ENCODE assay signal across 7 cellular contexts in the genomic region with DNA sequence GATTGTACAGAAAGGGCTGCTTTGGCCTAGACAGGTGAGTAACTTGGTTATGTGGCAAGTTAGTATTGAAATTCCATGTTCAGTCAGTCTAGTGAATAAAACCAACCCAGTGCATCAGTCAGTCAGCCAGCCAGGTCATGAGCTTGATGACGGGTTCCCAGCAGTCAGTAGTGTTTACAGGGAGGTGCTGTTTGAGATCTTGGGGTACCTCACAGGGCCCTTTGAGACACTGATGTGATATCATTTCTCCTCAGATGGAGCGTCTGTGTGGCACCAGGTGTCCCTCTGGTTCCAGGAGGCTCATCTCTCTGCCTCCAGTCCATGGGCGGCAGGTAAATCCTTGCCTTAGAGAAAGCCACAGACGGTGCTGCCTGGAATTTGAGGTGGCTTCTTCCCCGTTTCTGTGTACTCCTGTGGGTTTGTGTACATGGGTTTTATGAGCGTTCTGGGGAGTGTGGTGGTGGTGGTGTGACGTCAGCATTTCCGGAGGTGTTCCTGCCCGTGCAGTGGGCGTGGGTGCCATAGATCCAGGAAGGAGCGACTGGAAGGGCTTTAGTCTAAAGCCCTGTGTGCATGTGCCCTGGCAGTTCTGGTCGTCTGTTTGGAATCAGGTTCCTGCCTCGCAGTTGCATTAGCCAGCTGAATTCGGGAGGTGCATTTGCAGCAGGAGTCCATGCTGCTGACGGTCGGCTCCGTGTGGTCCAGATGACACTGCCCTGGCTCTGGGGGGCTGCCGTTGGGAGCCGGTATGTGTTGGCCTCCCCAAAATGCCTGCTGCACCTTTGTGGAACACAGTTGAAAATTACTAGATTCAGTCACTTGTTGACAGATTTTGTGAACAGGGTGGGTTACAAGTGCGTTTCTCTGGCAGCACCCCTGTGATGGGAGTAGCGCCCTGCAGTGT. TPM values are rescaled to one million over a fixed set of nuclear protein-coding genes. Genes with fewer than 3 reads are reported as not detected.
DNase-seq lines count a peak whose midpoint lies in the region; ATAC-seq and TF ChIP-seq lines count a peak whose summit lies in the region.

No MANE protein-coding gene starts in this region.

- no peaks in the 10 kb centered on the region for H4K20me1 ChIP-seq in OCI-LY1 (ENCODE audit: insufficient read depth, low read length)

- H3K36me3 Mint-ChIP-seq in activated T-helper 1 cell treated with anti-CD3 and anti-CD28 coated beads, Interleukin-12 subunit alpha, Interleukin-12 subunit beta, Interleukin-2, Interleukin-4 antibody, amounts not matched to agents 30 ng/mL and 10 ng/mL and 1 ng/mL, durations not matched to agents 14 hours and 24 hours and 36 hours (ENCODE audit: low read depth): peaks cover 27% of the 10 kb centered on the region
- H3K36me3 Mint-ChIP-seq in mesothelial cell of epicardium: peaks cover 4% of the 10 kb centered on the region

- peaks cover 45% of the 10 kb centered on the region for H3K79me2 ChIP-seq in OCI-LY1 (ENCODE audit: insufficient read depth, low read length)

- peak overlapping the region; percentile 75 for H3K4me3 ChIP-seq in OCI-LY1 (ENCODE audit: low read depth, low read length, poor library complexity, severe bottlenecking)

- intact Hi-C loops in activated T-helper 1 cell treated with anti-CD3 and anti-CD28 coated beads, Interleukin-12 subunit alpha, Interleukin-12 subunit beta, Interleukin-2, Interleukin-4 antibody, amounts not matched to agents 30 ng/mL and 10 ng/mL and 1 ng/mL, durations not matched to agents 14 hours and 24 hours and 36 hours (cut with micrococcal nuclease): no loop called here
- intact Hi-C loops in head of caudate nucleus (cut with DNase I): no loop called here

- H3K9ac ChIP-seq in OCI-LY1 (ENCODE audit: low read length): peak overlapping the region; percentile 80; the same call in 1 of the 2 replicates

- H3K27me3 ChIP-seq in OCI-LY1 (ENCODE audit: insufficient read depth, low read length): no peaks in the 10 kb centered on the region

- no peak for ATAC-seq in stimulated activated naive CD8-positive, alpha-beta T cell treated with anti-CD3 and anti-CD28 coated beads, Interleukin-15, amount 100 ng/mL, for 72 hours
- no peak for ATAC-seq in omental fat pad (ENCODE audit: low FRiP score)

- TF ChIP-seq CTCF in OCI-LY1 (IDR thresholded peaks at IDR 0.05; ENCODE audit: low read length) (no peak), mesothelial cell of epicardium (IDR thresholded peaks at IDR 0.05; ENCODE audit: unreplicated experiment) (no peak), omental fat pad (IDR thresholded peaks at IDR 0.05) (no peak)

- H3K4me2 ChIP-seq in OCI-LY1 (ENCODE audit: low read length): peak overlapping the region; percentile 98

- H3F3A ChIP-seq in OCI-LY1 (ENCODE audit: insufficient read depth, low read length): no peaks in the 10 kb centered on the region

- no peak overlapping the region for H2AFZ ChIP-seq in OCI-LY1 (ENCODE audit: low read length)

- 0 out of 2 replicates have a peak, but pooled peaks cover 3% of the 10 kb centered on the region for H3K9me3 ChIP-seq in OCI-LY1 (ENCODE audit: low read length)

- peaks cover 17% of the 10 kb centered on the region for H3K36me3 ChIP-seq in OCI-LY1 (ENCODE audit: insufficient read depth, low read length)

- no peaks in the 10 kb centered on the region for H3K27me3 Mint-ChIP-seq in activated T-helper 1 cell treated with anti-CD3 and anti-CD28 coated beads, Interleukin-12 subunit alpha, Interleukin-12 subunit beta, Interleukin-2, Interleukin-4 antibody, amounts not matched to agents 30 ng/mL and 10 ng/mL and 1 ng/mL, durations not matched to agents 14 hours and 24 hours and 36 hours (ENCODE audit: insufficient read depth)
- H3K27me3 Mint-ChIP-seq in mesothelial cell of epicardium (ENCODE audit: low read depth): no peaks in the 10 kb centered on the region
- H3K27me3 Mint-ChIP-seq in stimulated activated naive CD8-positive, alpha-beta T cell treated with anti-CD3 and anti-CD28 coated beads, Interleukin-15, amount 100 ng/mL, for 72 hours: no peaks in the 10 kb centered on the region

- peaks cover 78% of the 10 kb centered on the region for H3K4me1 Mint-ChIP-seq in activated T-helper 1 cell treated with anti-CD3 and anti-CD28 coated beads, Interleukin-12 subunit alpha, Interleukin-12 subunit beta, Interleukin-2, Interleukin-4 antibody, amounts not matched to agents 30 ng/mL and 10 ng/mL and 1 ng/mL, durations not matched to agents 14 hours and 24 hours and 36 hours (ENCODE audit: low read depth)
- peaks cover 33% of the 10 kb centered on the region for H3K4me1 Mint-ChIP-seq in mesothelial cell of epicardium
- H3K4me1 Mint-ChIP-seq in stimulated activated naive CD8-positive, alpha-beta T cell treated with anti-CD3 and anti-CD28 coated beads, Interleukin-15, amount 100 ng/mL, for 72 hours: peaks cover 78% of the 10 kb centered on the region

- peak overlapping the region; percentile 84 for H3K27ac ChIP-seq in OCI-LY1 (ENCODE audit: low read depth, low read length, poor library complexity, severe bottlenecking)

- peak; percentile 68 for DNase-seq in activated T-helper 1 cell treated with anti-CD3 and anti-CD28 coated beads, Interleukin-12 subunit alpha, Interleukin-12 subunit beta, Interleukin-2, Interleukin-4 antibody, amounts not matched to agents 30 ng/mL and 10 ng/mL and 1 ng/mL, durations not matched to agents 14 hours and 24 hours and 36 hours (ENCODE audit: low spot score)
- DNase-seq in mesothelial cell of epicardium (ENCODE audit: low spot score in 2 of 2, unreplicated experiment in 2 of 2) (no peak), omental fat pad (ENCODE audit: low spot score) (no peak), head of caudate nucleus (no peak), pons (ENCODE audit: low spot score) (no peak)
- peak; percentile 29 to 52 for DNase-seq in stimulated activated naive CD8-positive, alpha-beta T cell treated with anti-CD3 and anti-CD28 coated beads, Interleukin-15, amount 100 ng/mL, for 72 hours

- H3K4me1 ChIP-seq in OCI-LY1 (ENCODE audit: insufficient read depth, low read length, severe bottlenecking): peaks cover 62% of the 10 kb centered on the region

- H3K4me3 Mint-ChIP-seq in activated T-helper 1 cell treated with anti-CD3 and anti-CD28 coated beads, Interleukin-12 subunit alpha, Interleukin-12 subunit beta, Interleukin-2, Interleukin-4 antibody, amounts not matched to agents 30 ng/mL and 10 ng/mL and 1 ng/mL, durations not matched to agents 14 hours and 24 hours and 36 hours: peak overlapping the region; percentile 92
- H3K4me3 Mint-ChIP-seq in mesothelial cell of epicardium: peak overlapping the region; percentile 74
- H3K4me3 Mint-ChIP-seq in stimulated activated naive CD8-positive, alpha-beta T cell treated with anti-CD3 and anti-CD28 coated beads, Interleukin-15, amount 100 ng/mL, for 72 hours: peak overlapping the region; percentile 83 to 93

- H3K9me3 Mint-ChIP-seq in activated T-helper 1 cell treated with anti-CD3 and anti-CD28 coated beads, Interleukin-12 subunit alpha, Interleukin-12 subunit beta, Interleukin-2, Interleukin-4 antibody, amounts not matched to agents 30 ng/mL and 10 ng/mL and 1 ng/mL, durations not matched to agents 14 hours and 24 hours and 36 hours: no peaks in the 10 kb centered on the region
- no peaks in the 10 kb centered on the region for H3K9me3 Mint-ChIP-seq in mesothelial cell of epicardium
- H3K9me3 Mint-ChIP-seq in stimulated activated naive CD8-positive, alpha-beta T cell treated with anti-CD3 and anti-CD28 coated beads, Interleukin-15, amount 100 ng/mL, for 72 hours: no peaks in the 10 kb centered on the region

- peak overlapping the region; percentile 91 for H3K27ac Mint-ChIP-seq in activated T-helper 1 cell treated with anti-CD3 and anti-CD28 coated beads, Interleukin-12 subunit alpha, Interleukin-12 subunit beta, Interleukin-2, Interleukin-4 antibody, amounts not matched to agents 30 ng/mL and 10 ng/mL and 1 ng/mL, durations not matched to agents 14 hours and 24 hours and 36 hours
- no peak overlapping the region for H3K27ac Mint-ChIP-seq in mesothelial cell of epicardium
- peak overlapping the region; percentile 15 to 45 for H3K27ac Mint-ChIP-seq in stimulated activated naive CD8-positive, alpha-beta T cell treated with anti-CD3 and anti-CD28 coated beads, Interleukin-15, amount 100 ng/mL, for 72 hours

- H3K9me2 ChIP-seq in OCI-LY1 (ENCODE audit: low read depth, low read length): no peaks in the 10 kb centered on the region

RNA-seq across cellular contexts. Expression of gene CTDP1, which starts 2.1 kb away (rescaled TPM):
- total RNA-seq in activated T-helper 1 cell treated with anti-CD3 and anti-CD28 coated beads, Interleukin-12 subunit alpha, Interleukin-12 subunit beta, Interleukin-2, Interleukin-4 antibody, amounts not matched to agents 30 ng/mL and 10 ng/mL and 1 ng/mL, durations not matched to agents 14 hours and 24 hours and 36 hours: 45.9 and 47.2 TPM in 2 replicates
- total RNA-seq in mesothelial cell of epicardium (22.3 to 24.2 TPM (median 24.1 TPM) in 3 replicates), omental fat pad (10 to 100 TPM; 11.8 to 25.2 (median 16.0) TPM)

Comparison
In these comparisons a context has a peak if more than half of its experiments do, and no peak if none do; other contexts are left out.
1. DNase-seq: peak in activated T-helper 1 cell treated with anti-CD3 and anti-CD28 coated beads, Interleukin-12 subunit alpha, Interleukin-12 subunit beta, Interleukin-2, Interleukin-4 antibody, amounts not matched to agents 30 ng/mL and 10 ng/mL and 1 ng/mL, durations not matched to agents 14 hours and 24 hours and 36 hours (single experiment) and stimulated activated naive CD8-positive, alpha-beta T cell treated with anti-CD3 and anti-CD28 coated beads, Interleukin-15, amount 100 ng/mL, for 72 hours (2 of 2); none in mesothelial cell of epicardium (0 of 2), omental fat pad (single experiment), head of caudate nucleus (0 of 42) and pons (single experiment).
2. Peak in every context shown above with its lines, with median percentiles within 50 percentile points of each other: H3K4me3 Mint-ChIP-seq.